In genomic region chr2:197888322-197888721, GRCh38 we compare ENCODE assay signal across 26 cellular contexts.
DNase-seq lines count a peak whose midpoint lies in the region; ATAC-seq and TF ChIP-seq lines count a peak whose summit lies in the region.
"Had no signal": no experiment of that assay in that cellular context is flagged by ENCODE, and none has a peak within 500 bp of the region (broad histone marks: within the 10 kb centered on the region; RNA-seq: fewer than 3 reads in every experiment).

No MANE protein-coding gene starts in this region.

- in situ Hi-C loops in IMR-90 (cut with MboI; ENCODE audit: low sequenced_read_pairs) = no loop called here

- H3K79me2 ChIP-seq in neural progenitor cell (ENCODE audit: low read depth) = no peaks in the 10 kb centered on the region

- no peak overlapping the region for H3K14ac ChIP-seq in IMR-90 (replicated peaks; ENCODE audit: low read depth, low read length)

- no peak for TF ChIP-seq CTCF in IMR-90 (conservative IDR thresholded peaks at IDR 0.05; ENCODE audit: low read depth, low read length)
- no peak for TF ChIP-seq CTCF in colonic mucosa (IDR thresholded peaks at IDR 0.05)
- no peak for TF ChIP-seq CTCF in neural progenitor cell (IDR thresholded peaks at IDR 0.05)

- no peak for TF ChIP-seq POLR2A in IMR-90 (IDR thresholded peaks at IDR 0.05; ENCODE audit: low read depth, low read length)

- no peaks in the 10 kb centered on the region for H4K20me1 ChIP-seq in IMR-90 (ENCODE audit: insufficient read depth, low read length)
- no peaks in the 10 kb centered on the region for H4K20me1 ChIP-seq in neural progenitor cell (ENCODE audit: low read depth)

- no peak overlapping the region for H2AK9ac ChIP-seq in IMR-90 (replicated peaks; ENCODE audit: low read depth, low read length, poor library complexity)

- H3K4me2 ChIP-seq in IMR-90 (ENCODE audit: low read depth, low read length) (no peak overlapping the region), neural progenitor cell (no peak overlapping the region)

- BruUV-seq in IMR-90 (replicated peaks; lab: Mats Ljungman, UMichigan) = no TSS peak

- no CpG with 5 or more reads among the region's 1 CpG for WGBS in IMR-90 (ENCODE audit: extremely low coverage in 2 of 2, insufficient read length in 1 of 2), 2 experiments

- no peaks in the 10 kb centered on the region for H3K79me1 ChIP-seq in IMR-90 (ENCODE audit: low read depth in 1 of 2, low read length in 2 of 2)

- no peaks in the 10 kb centered on the region for H3K36me3 ChIP-seq in IMR-90 (ENCODE audit: control insufficient read depth, insufficient read depth, low read length)
- H3K36me3 ChIP-seq in colonic mucosa = no peaks in the 10 kb centered on the region
- no peaks in the 10 kb centered on the region for H3K36me3 ChIP-seq in neural progenitor cell
- H3K36me3 ChIP-seq: ascending aorta, cardiac muscle cell, esophagus muscularis mucosa, heart left ventricle, lower lobe of right lung, MG63, Peyer's patch, thoracic aorta had no signal

- no peaks in the 10 kb centered on the region for H3K27me3 ChIP-seq in IMR-90 (ENCODE audit: control insufficient read depth, insufficient read depth, low read length)
- H3K27me3 ChIP-seq in colonic mucosa = no peaks in the 10 kb centered on the region
- H3K27me3 ChIP-seq in neural progenitor cell = no peaks in the 10 kb centered on the region
- H3K27me3 ChIP-seq: ascending aorta, cardiac muscle cell, esophagus muscularis mucosa, foreskin keratinocyte, heart left ventricle, MG63, Peyer's patch had no signal

- H3K36me3 Mint-ChIP-seq in activated T-cell treated with anti-CD3 and anti-CD28 coated beads, Interleukin-2, amount 50 U/mL, for 72 hours (ENCODE audit: insufficient read depth in 2 of 2) = no peaks in the 10 kb centered on the region
- no peaks in the 10 kb centered on the region for H3K36me3 Mint-ChIP-seq in dendritic cell treated with granulocyte-macrophage colony-stimulating factor and Interleukin-4, amounts not matched to agents 40 ng/mL and 50 ng/mL, for 4 days (ENCODE audit: low read depth)
- no peaks in the 10 kb centered on the region for H3K36me3 Mint-ChIP-seq in stimulated activated naive CD8-positive, alpha-beta T cell treated with anti-CD3 and anti-CD28 coated beads, Interleukin-15, Interleukin-2, amounts not matched to agents 100 ng/mL and 50 ng/mL, for 24 hours (ENCODE audit: low read depth)
- H3K36me3 Mint-ChIP-seq in neural progenitor cell = no peaks in the 10 kb centered on the region
- H3K36me3 Mint-ChIP-seq: stimulated activated effector memory CD8-positive, alpha-beta T cell treated with anti-CD3 and anti-CD28 coated beads, Interleukin-12 subunit alpha, Interleukin-12 subunit beta, amount 100 ng/mL, for 72 hours had no signal

- H3K23ac ChIP-seq in IMR-90 (ENCODE audit: low read depth, low read length) = no peak overlapping the region

- no peak overlapping the region for H2AK5ac ChIP-seq in IMR-90 (ENCODE audit: low read depth, low read length)

- H2BK20ac ChIP-seq in IMR-90 (ENCODE audit: low read depth, low read length) = no peak overlapping the region

- H3K27ac Mint-ChIP-seq in activated T-cell treated with anti-CD3 and anti-CD28 coated beads, Interleukin-2, amount 50 U/mL, for 72 hours = peak overlapping the region; percentile 1
- H3K27ac Mint-ChIP-seq in dendritic cell treated with granulocyte-macrophage colony-stimulating factor and Interleukin-4, amounts not matched to agents 40 ng/mL and 50 ng/mL, for 4 days = peak overlapping the region; percentile 78
- H3K27ac Mint-ChIP-seq in stimulated activated naive CD8-positive, alpha-beta T cell treated with anti-CD3 and anti-CD28 coated beads, Interleukin-15, Interleukin-2, amounts not matched to agents 100 ng/mL and 50 ng/mL, for 24 hours = peak overlapping the region; percentile 75
- H3K27ac Mint-ChIP-seq in neural progenitor cell = no peak overlapping the region
- H3K27ac Mint-ChIP-seq: B cell; stimulated activated effector memory CD8-positive, alpha-beta T cell treated with anti-CD3 and anti-CD28 coated beads, Interleukin-12 subunit alpha, Interleukin-12 subunit beta, amount 100 ng/mL, for 72 hours had no signal

- peak in 1 of 2 donors; percentile 22 for ATAC-seq in activated T-cell treated with anti-CD3 and anti-CD28 coated beads, Interleukin-2, amount 50 U/mL, for 72 hours (replicated peaks in 1 of 2)
- no peak for ATAC-seq in IMR-90 (ENCODE audit: low read depth)

- no peaks in the 10 kb centered on the region; the same call in 1 of the 2 replicates for H3K9me1 ChIP-seq in IMR-90 (ENCODE audit: insufficient read depth, low read length)

- H3K9me3 Mint-ChIP-seq in activated T-cell treated with anti-CD3 and anti-CD28 coated beads, Interleukin-2, amount 50 U/mL, for 72 hours = no peaks in the 10 kb centered on the region
- H3K9me3 Mint-ChIP-seq in dendritic cell treated with granulocyte-macrophage colony-stimulating factor and Interleukin-4, amounts not matched to agents 40 ng/mL and 50 ng/mL, for 4 days = peaks cover 12% of the 10 kb centered on the region
- H3K9me3 Mint-ChIP-seq in stimulated activated naive CD8-positive, alpha-beta T cell treated with anti-CD3 and anti-CD28 coated beads, Interleukin-15, Interleukin-2, amounts not matched to agents 100 ng/mL and 50 ng/mL, for 24 hours = peaks cover 11% of the 10 kb centered on the region
- no peaks in the 10 kb centered on the region for H3K9me3 Mint-ChIP-seq in neural progenitor cell
- H3K9me3 Mint-ChIP-seq: stimulated activated effector memory CD8-positive, alpha-beta T cell treated with anti-CD3 and anti-CD28 coated beads, Interleukin-12 subunit alpha, Interleukin-12 subunit beta, amount 100 ng/mL, for 72 hours had no signal

- peak overlapping the region; percentile 67 for H4K5ac ChIP-seq in IMR-90 (ENCODE audit: low read depth, low read length)

- H4K91ac ChIP-seq in IMR-90 (ENCODE audit: insufficient read depth, low read depth, low read length) = no peak overlapping the region

- H3K56ac ChIP-seq in IMR-90 (ENCODE audit: extremely low read depth, insufficient read depth, low read length) = no peak overlapping the region

- POLR2A ChIA-PET in IMR-90 (lab: Charles Lee; ENCODE audit: unreplicated experiment) = no interaction called here

- H3K27ac ChIP-seq in IMR-90 (ENCODE audit: insufficient read depth, low read length) = no peak overlapping the region
- no peak overlapping the region for H3K27ac ChIP-seq in colonic mucosa
- no peak overlapping the region for H3K27ac ChIP-seq in neural progenitor cell
- H3K27ac ChIP-seq: ascending aorta, cardiac muscle cell, coronary artery, esophagus muscularis mucosa, foreskin keratinocyte, lower lobe of right lung, Peyer's patch, thoracic aorta had no signal

- dilution Hi-C loops in IMR-90 (cut with HindIII; ENCODE audit: low sequenced_read_pairs, unreplicated experiment) = no loop called here

- intact Hi-C loops in IMR-90 (cut with micrococcal nuclease) (no loop called here), colonic mucosa (cut with DNase I) (no loop called here)
- intact Hi-C loops in dendritic cell treated with granulocyte-macrophage colony-stimulating factor and Interleukin-4, amounts not matched to agents 40 ng/mL and 50 ng/mL, for 4 days (cut with micrococcal nuclease) = loop anchor here (2.0 to 5.0 kb wide), 2 partner anchors 51 to 84 kb away; partner anchors contain the start of gene PLCL1

- peak overlapping the region; percentile 6 to 47 for H3K4me3 Mint-ChIP-seq in activated T-cell treated with anti-CD3 and anti-CD28 coated beads, Interleukin-2, amount 50 U/mL, for 72 hours
- no peak overlapping the region for H3K4me3 Mint-ChIP-seq in dendritic cell treated with granulocyte-macrophage colony-stimulating factor and Interleukin-4, amounts not matched to agents 40 ng/mL and 50 ng/mL, for 4 days
- peak overlapping the region; percentile 9 for H3K4me3 Mint-ChIP-seq in stimulated activated naive CD8-positive, alpha-beta T cell treated with anti-CD3 and anti-CD28 coated beads, Interleukin-15, Interleukin-2, amounts not matched to agents 100 ng/mL and 50 ng/mL, for 24 hours
- H3K4me3 Mint-ChIP-seq in neural progenitor cell = no peak overlapping the region
- H3K4me3 Mint-ChIP-seq: activated CD4-positive, alpha-beta memory T cell treated with anti-CD3 and anti-CD28 coated beads, Interleukin-2, amount 10 ng/mL, durations not matched to agents 7 days and 5 days; B cell; neural crest cell; stimulated activated effector memory CD8-positive, alpha-beta T cell treated with anti-CD3 and anti-CD28 coated beads, Interleukin-12 subunit alpha, Interleukin-12 subunit beta, amount 100 ng/mL, for 72 hours had no signal

- H2BK15ac ChIP-seq in IMR-90 (ENCODE audit: low read depth, low read length) = no peak overlapping the region

- CTCF ChIA-PET in IMR-90 (lab: Yijun Ruan, JAX) = interaction anchor here (1.0 kb wide), 1 partner anchor 75 kb away, joined by 4 read pairs; no protein-coding TSS in a partner anchor

- DNase-seq in activated T-cell treated with anti-CD3 and anti-CD28 coated beads, Interleukin-2, amount 50 U/mL, for 72 hours = no peak
- DNase-seq in activated T-cell treated with anti-CD3 and anti-CD28 coated beads, Interleukin-2, amount 50 U/mL, for 48 hours = no peak
- no peak for DNase-seq in IMR-90
- no peak for DNase-seq in colonic mucosa
- no peak for DNase-seq in neural progenitor cell (ENCODE audit: low spot score)
- DNase-seq: COR-L47, DMS79 treated with DMSO at 0.1 percent for 48 hours, heart left ventricle, kidney, lower lobe of right lung, MG63, NCI-H2029, NCI-H345, Peyer's patch had no signal

- H3K4ac ChIP-seq in IMR-90 (ENCODE audit: low read depth, low read length) = no peak overlapping the region

- peak overlapping the region; percentile 49; the same call in 1 of the 2 replicates for H3K18ac ChIP-seq in IMR-90 (ENCODE audit: low read depth, low read length)

- H3K27me3 Mint-ChIP-seq in activated T-cell treated with anti-CD3 and anti-CD28 coated beads, Interleukin-2, amount 50 U/mL, for 72 hours (ENCODE audit: low read depth) = no peaks in the 10 kb centered on the region
- no peaks in the 10 kb centered on the region for H3K27me3 Mint-ChIP-seq in dendritic cell treated with granulocyte-macrophage colony-stimulating factor and Interleukin-4, amounts not matched to agents 40 ng/mL and 50 ng/mL, for 4 days
- H3K27me3 Mint-ChIP-seq in stimulated activated naive CD8-positive, alpha-beta T cell treated with anti-CD3 and anti-CD28 coated beads, Interleukin-15, Interleukin-2, amounts not matched to agents 100 ng/mL and 50 ng/mL, for 24 hours = no peaks in the 10 kb centered on the region
- no peaks in the 10 kb centered on the region for H3K27me3 Mint-ChIP-seq in neural progenitor cell (ENCODE audit: insufficient read depth, low read depth)
- H3K27me3 Mint-ChIP-seq: activated CD4-positive, alpha-beta memory T cell treated with anti-CD3 and anti-CD28 coated beads, Interleukin-2, amount 10 ng/mL, durations not matched to agents 7 days and 5 days had no signal

- H3K4me1 Mint-ChIP-seq in activated T-cell treated with anti-CD3 and anti-CD28 coated beads, Interleukin-2, amount 50 U/mL, for 72 hours (ENCODE audit: low read depth) = peaks cover 53% of the 10 kb centered on the region
- H3K4me1 Mint-ChIP-seq in dendritic cell treated with granulocyte-macrophage colony-stimulating factor and Interleukin-4, amounts not matched to agents 40 ng/mL and 50 ng/mL, for 4 days (ENCODE audit: low read depth) = peaks cover 30% of the 10 kb centered on the region
- peaks cover 56% of the 10 kb centered on the region for H3K4me1 Mint-ChIP-seq in stimulated activated naive CD8-positive, alpha-beta T cell treated with anti-CD3 and anti-CD28 coated beads, Interleukin-15, Interleukin-2, amounts not matched to agents 100 ng/mL and 50 ng/mL, for 24 hours (ENCODE audit: low read depth)
- H3K4me1 Mint-ChIP-seq in neural progenitor cell = peaks cover 6% of the 10 kb centered on the region
- H3K4me1 Mint-ChIP-seq: B cell had no signal

- H3K4me3 ChIP-seq in IMR-90 (ENCODE audit: insufficient read depth, low read depth, low read length) = no peak overlapping the region
- no peak overlapping the region for H3K4me3 ChIP-seq in colonic mucosa
- H3K4me3 ChIP-seq in neural progenitor cell = no peak overlapping the region
- H3K4me3 ChIP-seq: ascending aorta, cardiac muscle cell, coronary artery, esophagus muscularis mucosa, heart left ventricle, lower lobe of right lung, MG63, Peyer's patch, thoracic aorta had no signal

- no peak overlapping the region for H4K8ac ChIP-seq in IMR-90 (ENCODE audit: low read depth in 2 of 2, low read length in 2 of 2)

- H2BK120ac ChIP-seq in IMR-90 (ENCODE audit: low read depth, low read length) = 0 out of 2 replicates have a peak overlapping the region, but pooled peaks have one; percentile 32

- no peaks in the 10 kb centered on the region for H3F3A ChIP-seq in neural progenitor cell (ENCODE audit: low read depth)

- H2AFZ ChIP-seq in IMR-90 (replicated peaks; ENCODE audit: low read length, poor library complexity) (no peak overlapping the region), neural progenitor cell (replicated peaks) (no peak overlapping the region)

- H3K4me1 ChIP-seq in IMR-90 (ENCODE audit: control insufficient read depth, insufficient read depth, low read length) = peaks cover 4% of the 10 kb centered on the region
- no peaks in the 10 kb centered on the region for H3K4me1 ChIP-seq in colonic mucosa
- no peaks in the 10 kb centered on the region for H3K4me1 ChIP-seq in neural progenitor cell
- H3K4me1 ChIP-seq: Peyer's patch had no signal

- TF ChIP-seq RAD21 in IMR-90 (IDR thresholded peaks at IDR 0.05; ENCODE audit: low read length) = no peak

- H3K9ac ChIP-seq in IMR-90 (ENCODE audit: low read depth, low read length) (no peak overlapping the region), colonic mucosa (ENCODE audit: low read depth in 2 of 2, low read length in 2 of 2) (no peak overlapping the region), neural progenitor cell (no peak overlapping the region)

- no peak overlapping the region for H2BK5ac ChIP-seq in IMR-90 (ENCODE audit: low read depth, low read length, poor library complexity, severe bottlenecking)

- H3K9me3 ChIP-seq in IMR-90 (ENCODE audit: control insufficient read depth, insufficient read depth, low read length) = no peaks in the 10 kb centered on the region
- no peaks in the 10 kb centered on the region for H3K9me3 ChIP-seq in colonic mucosa
- no peaks in the 10 kb centered on the region for H3K9me3 ChIP-seq in neural progenitor cell (ENCODE audit: low read depth)
- H3K9me3 ChIP-seq: ascending aorta, esophagus muscularis mucosa, heart left ventricle, lower lobe of right lung, MG63, Peyer's patch, thoracic aorta had no signal

Comparison
In these comparisons a context has a peak if more than half of its experiments do, and no peak if none do; other contexts are left out.
1. H3K4me3 Mint-ChIP-seq: peak in activated T-cell treated with anti-CD3 and anti-CD28 coated beads, Interleukin-2, amount 50 U/mL, for 72 hours (2 of 2) and stimulated activated naive CD8-positive, alpha-beta T cell treated with anti-CD3 and anti-CD28 coated beads, Interleukin-15, Interleukin-2, amounts not matched to agents 100 ng/mL and 50 ng/mL, for 24 hours (single experiment); none in dendritic cell treated with granulocyte-macrophage colony-stimulating factor and Interleukin-4, amounts not matched to agents 40 ng/mL and 50 ng/mL, for 4 days (single experiment) and neural progenitor cell (single experiment).